Comparison of ENCODE assay signal across 1 cellular context in the genomic region with DNA sequence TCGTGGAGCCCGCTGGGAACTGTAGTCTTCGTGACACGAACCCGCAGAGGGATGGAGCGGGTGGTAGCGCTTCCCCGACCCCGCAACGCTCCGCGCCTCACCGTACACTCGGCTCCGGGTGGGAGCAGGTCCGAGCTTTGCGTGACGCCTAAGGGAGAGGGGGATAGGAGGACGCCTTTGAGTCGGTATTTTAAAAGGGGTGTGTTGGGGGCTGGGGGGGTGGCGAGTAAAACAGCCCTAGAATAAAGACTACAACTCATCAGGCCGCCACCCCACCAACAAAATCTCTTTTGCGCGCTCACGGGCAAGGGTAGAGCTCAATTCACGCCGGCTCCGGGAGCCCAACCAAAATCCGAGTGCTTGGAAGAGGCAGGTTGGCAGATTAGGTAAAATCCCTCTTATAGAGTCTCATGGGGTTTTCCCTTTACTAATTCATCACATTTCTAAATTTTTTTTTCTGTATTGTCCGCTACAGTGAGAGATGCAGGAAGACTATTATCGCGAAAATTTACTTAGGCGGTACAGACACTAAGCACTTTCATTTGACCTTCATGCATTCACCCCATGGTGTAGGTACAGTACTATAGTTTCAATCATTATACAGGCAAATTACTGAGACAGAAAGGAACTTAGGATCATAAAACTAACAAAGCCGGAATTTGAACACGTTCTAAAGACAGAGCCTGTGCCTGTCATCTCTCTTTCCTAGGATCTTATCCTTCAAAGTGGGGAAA.
A peak's percentile ranks its signal among the peaks of the same experiment; 100 is the strongest.
TF ChIP-seq lines count a peak whose summit lies in the region.

No MANE protein-coding gene starts in this region.

TF ChIP-seq in K562, 482 proteins besides CTCF, POLR2A, EP300 and RAD21 (continued from another document):
- TF ChIP-seq, protein P1, sequence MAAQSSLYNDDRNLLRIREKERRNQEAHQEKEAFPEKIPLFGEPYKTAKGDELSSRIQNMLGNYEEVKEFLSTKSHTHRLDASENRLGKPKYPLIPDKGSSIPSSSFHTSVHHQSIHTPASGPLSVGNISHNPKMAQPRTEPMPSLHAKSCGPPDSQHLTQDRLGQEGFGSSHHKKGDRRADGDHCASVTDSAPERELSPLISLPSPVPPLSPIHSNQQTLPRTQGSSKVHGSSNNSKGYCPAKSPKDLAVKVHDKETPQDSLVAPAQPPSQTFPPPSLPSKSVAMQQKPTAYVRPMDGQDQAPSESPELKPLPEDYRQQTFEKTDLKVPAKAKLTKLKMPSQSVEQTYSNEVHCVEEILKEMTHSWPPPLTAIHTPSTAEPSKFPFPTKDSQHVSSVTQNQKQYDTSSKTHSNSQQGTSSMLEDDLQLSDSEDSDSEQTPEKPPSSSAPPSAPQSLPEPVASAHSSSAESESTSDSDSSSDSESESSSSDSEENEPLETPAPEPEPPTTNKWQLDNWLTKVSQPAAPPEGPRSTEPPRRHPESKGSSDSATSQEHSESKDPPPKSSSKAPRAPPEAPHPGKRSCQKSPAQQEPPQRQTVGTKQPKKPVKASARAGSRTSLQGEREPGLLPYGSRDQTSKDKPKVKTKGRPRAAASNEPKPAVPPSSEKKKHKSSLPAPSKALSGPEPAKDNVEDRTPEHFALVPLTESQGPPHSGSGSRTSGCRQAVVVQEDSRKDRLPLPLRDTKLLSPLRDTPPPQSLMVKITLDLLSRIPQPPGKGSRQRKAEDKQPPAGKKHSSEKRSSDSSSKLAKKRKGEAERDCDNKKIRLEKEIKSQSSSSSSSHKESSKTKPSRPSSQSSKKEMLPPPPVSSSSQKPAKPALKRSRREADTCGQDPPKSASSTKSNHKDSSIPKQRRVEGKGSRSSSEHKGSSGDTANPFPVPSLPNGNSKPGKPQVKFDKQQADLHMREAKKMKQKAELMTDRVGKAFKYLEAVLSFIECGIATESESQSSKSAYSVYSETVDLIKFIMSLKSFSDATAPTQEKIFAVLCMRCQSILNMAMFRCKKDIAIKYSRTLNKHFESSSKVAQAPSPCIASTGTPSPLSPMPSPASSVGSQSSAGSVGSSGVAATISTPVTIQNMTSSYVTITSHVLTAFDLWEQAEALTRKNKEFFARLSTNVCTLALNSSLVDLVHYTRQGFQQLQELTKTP (IDR thresholded peaks at IDR 0.05; ENCODE audit: low read depth in 1 of 2, partially characterized antibody in 2 of 2) = peak in 1 of 2 experiments; percentile 68
- no peak for TF ChIP-seq CHD4 (IDR thresholded peaks at IDR 0.05; ENCODE audit: insufficient read depth, insufficient replicate concordance, low read depth, low read length, poor library complexity, severe bottlenecking)
- TF ChIP-seq, protein P2, sequence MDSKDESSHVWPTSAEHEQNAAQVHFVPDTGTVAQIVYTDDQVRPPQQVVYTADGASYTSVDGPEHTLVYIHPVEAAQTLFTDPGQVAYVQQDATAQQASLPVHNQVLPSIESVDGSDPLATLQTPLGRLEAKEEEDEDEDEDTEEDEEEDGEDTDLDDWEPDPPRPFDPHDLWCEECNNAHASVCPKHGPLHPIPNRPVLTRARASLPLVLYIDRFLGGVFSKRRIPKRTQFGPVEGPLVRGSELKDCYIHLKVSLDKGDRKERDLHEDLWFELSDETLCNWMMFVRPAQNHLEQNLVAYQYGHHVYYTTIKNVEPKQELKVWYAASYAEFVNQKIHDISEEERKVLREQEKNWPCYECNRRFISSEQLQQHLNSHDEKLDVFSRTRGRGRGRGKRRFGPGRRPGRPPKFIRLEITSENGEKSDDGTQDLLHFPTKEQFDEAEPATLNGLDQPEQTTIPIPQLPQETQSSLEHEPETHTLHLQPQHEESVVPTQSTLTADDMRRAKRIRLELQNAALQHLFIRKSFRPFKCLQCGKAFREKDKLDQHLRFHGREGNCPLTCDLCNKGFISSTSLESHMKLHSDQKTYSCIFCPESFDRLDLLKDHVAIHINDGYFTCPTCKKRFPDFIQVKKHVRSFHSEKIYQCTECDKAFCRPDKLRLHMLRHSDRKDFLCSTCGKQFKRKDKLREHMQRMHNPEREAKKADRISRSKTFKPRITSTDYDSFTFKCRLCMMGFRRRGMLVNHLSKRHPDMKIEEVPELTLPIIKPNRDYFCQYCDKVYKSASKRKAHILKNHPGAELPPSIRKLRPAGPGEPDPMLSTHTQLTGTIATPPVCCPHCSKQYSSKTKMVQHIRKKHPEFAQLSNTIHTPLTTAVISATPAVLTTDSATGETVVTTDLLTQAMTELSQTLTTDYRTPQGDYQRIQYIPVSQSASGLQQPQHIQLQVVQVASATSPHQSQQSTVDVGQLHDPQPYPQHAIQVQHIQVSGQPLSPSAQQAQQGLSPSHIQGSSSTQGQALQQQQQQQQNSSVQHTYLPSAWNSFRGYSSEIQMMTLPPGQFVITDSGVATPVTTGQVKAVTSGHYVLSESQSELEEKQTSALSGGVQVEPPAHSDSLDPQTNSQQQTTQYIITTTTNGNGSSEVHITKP (IDR thresholded peaks at IDR 0.05; ENCODE audit: partially characterized antibody) = no peak
- 0 out of 2 replicates have a peak, but pooled peaks have one; percentile 0 for TF ChIP-seq KAT7 (CRISPR knock-in tag; IDR thresholded peaks at IDR 0.05; ENCODE audit: borderline replicate concordance)
- TF ChIP-seq, protein P3, sequence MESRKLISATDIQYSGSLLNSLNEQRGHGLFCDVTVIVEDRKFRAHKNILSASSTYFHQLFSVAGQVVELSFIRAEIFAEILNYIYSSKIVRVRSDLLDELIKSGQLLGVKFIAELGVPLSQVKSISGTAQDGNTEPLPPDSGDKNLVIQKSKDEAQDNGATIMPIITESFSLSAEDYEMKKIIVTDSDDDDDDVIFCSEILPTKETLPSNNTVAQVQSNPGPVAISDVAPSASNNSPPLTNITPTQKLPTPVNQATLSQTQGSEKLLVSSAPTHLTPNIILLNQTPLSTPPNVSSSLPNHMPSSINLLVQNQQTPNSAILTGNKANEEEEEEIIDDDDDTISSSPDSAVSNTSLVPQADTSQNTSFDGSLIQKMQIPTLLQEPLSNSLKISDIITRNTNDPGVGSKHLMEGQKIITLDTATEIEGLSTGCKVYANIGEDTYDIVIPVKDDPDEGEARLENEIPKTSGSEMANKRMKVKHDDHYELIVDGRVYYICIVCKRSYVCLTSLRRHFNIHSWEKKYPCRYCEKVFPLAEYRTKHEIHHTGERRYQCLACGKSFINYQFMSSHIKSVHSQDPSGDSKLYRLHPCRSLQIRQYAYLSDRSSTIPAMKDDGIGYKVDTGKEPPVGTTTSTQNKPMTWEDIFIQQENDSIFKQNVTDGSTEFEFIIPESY (CRISPR knock-in tag; IDR thresholded peaks at IDR 0.05) = 0 out of 2 replicates have a peak, but pooled peaks have one; percentile 5
- TF ChIP-seq FIP1L1 (IDR thresholded peaks at IDR 0.05; ENCODE audit: low read depth, low read length, poor library complexity, severe bottlenecking) = peak; percentile 20
- 0 out of 2 replicates have a peak, but pooled peaks have one; percentile 16 for TF ChIP-seq HMG20B (CRISPR knock-in tag; IDR thresholded peaks at IDR 0.05)
- TF ChIP-seq, protein P4, sequence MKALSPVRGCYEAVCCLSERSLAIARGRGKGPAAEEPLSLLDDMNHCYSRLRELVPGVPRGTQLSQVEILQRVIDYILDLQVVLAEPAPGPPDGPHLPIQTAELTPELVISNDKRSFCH (CRISPR knock-in tag; IDR thresholded peaks at IDR 0.05) = no peak
- TF ChIP-seq, protein P4 (tag; IDR thresholded peaks at IDR 0.05) = no peak
- 0 out of 2 replicates have a peak, but pooled peaks have one; percentile 39 for TF ChIP-seq ZNF830 (CRISPR knock-in tag; IDR thresholded peaks at IDR 0.05)
- no peak for TF ChIP-seq KLF1 (tag; IDR thresholded peaks at IDR 0.05)
- TF ChIP-seq PCBP1 (IDR thresholded peaks at IDR 0.05; ENCODE audit: low read depth, low read length, poor library complexity, severe bottlenecking) = peak; percentile 32
- TF ChIP-seq, protein P5, sequence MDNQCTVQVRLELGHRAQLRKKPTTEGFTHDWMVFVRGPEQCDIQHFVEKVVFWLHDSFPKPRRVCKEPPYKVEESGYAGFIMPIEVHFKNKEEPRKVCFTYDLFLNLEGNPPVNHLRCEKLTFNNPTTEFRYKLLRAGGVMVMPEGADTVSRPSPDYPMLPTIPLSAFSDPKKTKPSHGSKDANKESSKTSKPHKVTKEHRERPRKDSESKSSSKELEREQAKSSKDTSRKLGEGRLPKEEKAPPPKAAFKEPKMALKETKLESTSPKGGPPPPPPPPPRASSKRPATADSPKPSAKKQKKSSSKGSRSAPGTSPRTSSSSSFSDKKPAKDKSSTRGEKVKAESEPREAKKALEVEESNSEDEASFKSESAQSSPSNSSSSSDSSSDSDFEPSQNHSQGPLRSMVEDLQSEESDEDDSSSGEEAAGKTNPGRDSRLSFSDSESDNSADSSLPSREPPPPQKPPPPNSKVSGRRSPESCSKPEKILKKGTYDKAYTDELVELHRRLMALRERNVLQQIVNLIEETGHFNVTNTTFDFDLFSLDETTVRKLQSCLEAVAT (IDR thresholded peaks at IDR 0.05) = peak in 1 of 2 experiments; percentile 58; a peak in 2 of 4 replicates
- TF ChIP-seq ZKSCAN1 (IDR thresholded peaks at IDR 0.05; ENCODE audit: low read depth, low read length) = 0 out of 2 replicates have a peak, but pooled peaks have one; percentile 2
